Comparison of ENCODE assay signal across 18 cellular contexts in the genomic region with DNA sequence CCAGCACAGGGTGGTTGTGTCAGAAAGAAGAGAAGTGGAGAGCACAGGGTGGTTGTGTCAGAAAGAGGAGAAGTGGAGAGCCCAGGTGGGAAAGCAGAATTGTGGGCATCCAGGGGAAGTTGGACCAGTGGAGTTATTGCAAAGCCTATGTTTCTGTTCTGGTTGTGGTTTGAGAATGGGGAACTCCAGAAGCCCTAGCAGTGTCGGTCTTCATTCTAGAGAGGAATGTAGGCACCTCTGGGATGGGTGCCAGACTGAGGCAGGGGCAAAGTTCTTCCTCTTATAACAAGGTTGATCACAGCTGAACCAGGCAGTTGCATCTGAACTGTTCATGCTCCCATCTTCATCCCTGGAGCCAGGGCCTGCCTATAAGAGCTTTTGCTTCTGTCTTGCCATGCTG. TPM values are rescaled to one million over a fixed set of nuclear protein-coding genes. Genes with fewer than 3 reads are reported as not detected.
DNase-seq lines count a peak whose midpoint lies in the region; ATAC-seq and TF ChIP-seq lines count a peak whose summit lies in the region.
"Had no signal": no experiment of that assay in that cellular context is flagged by ENCODE, and none has a peak within 500 bp of the region (broad histone marks: within the 10 kb centered on the region; RNA-seq: fewer than 3 reads in every experiment).

No MANE protein-coding gene starts in this region.

- peaks cover 2 to 18% of the 10 kb centered on the region in 2 donors for H3K4me1 ChIP-seq in left lung

- H3K27ac ChIP-seq in left lung, result peak overlapping the region in 1 of 2 donors; percentile 25
- H3K27ac ChIP-seq: dorsolateral prefrontal cortex, hepatocyte, tibial artery had no signal

- no peak for TF ChIP-seq CTCF in left lung (IDR thresholded peaks at IDR 0.05)

- H3K27ac Mint-ChIP-seq in T-helper 2 cell treated with Interferon-gamma antibody and Interleukin-4, amounts not matched to agents 5 μg/mL and 100 μg/mL, for 36 hours, result no peak overlapping the region
- H3K27ac Mint-ChIP-seq: activated B cell treated with CpG ODN at 0.5 μM for 24 hours; activated CD8-positive, alpha-beta memory T cell treated with anti-CD3 and anti-CD28 coated beads, Interleukin-2, amount 10 ng/mL, durations not matched to agents 7 days and 5 days had no signal

- peaks cover 0 to 27% of the 10 kb centered on the region in 2 donors for H3K36me3 ChIP-seq in left lung

- no peaks in the 10 kb centered on the region for H3K9me3 ChIP-seq in left lung
- H3K9me3 ChIP-seq: tibial artery had no signal

- H3K27me3 Mint-ChIP-seq in T-helper 2 cell treated with Interferon-gamma antibody and Interleukin-4, amounts not matched to agents 5 μg/mL and 100 μg/mL, for 36 hours (ENCODE audit: low read depth), result peaks cover 6% of the 10 kb centered on the region
- H3K27me3 Mint-ChIP-seq: activated CD8-positive, alpha-beta memory T cell treated with anti-CD3 and anti-CD28 coated beads, Interleukin-2, amount 10 ng/mL, durations not matched to agents 7 days and 5 days; naive B cell had no signal

- intact Hi-C loops in left lung (cut with DNase I), result no loop called here
- intact Hi-C loops in posterior cingulate gyrus (cut with DNase I), result no loop called here

- H3K36me3 Mint-ChIP-seq in T-helper 2 cell treated with Interferon-gamma antibody and Interleukin-4, amounts not matched to agents 5 μg/mL and 100 μg/mL, for 36 hours (ENCODE audit: low read depth), result peaks cover 19% of the 10 kb centered on the region

- ATAC-seq in HG03378 (IDR thresholded peaks at IDR 0.05; ENCODE audit: unreplicated experiment) (peak; percentile 55), left lung (peak; percentile 41), GM21529 (IDR thresholded peaks at IDR 0.05; ENCODE audit: unreplicated experiment) (no peak)
- ATAC-seq: activated CD8-positive, alpha-beta memory T cell treated with anti-CD3 and anti-CD28 coated beads, Interleukin-2, amount 10 ng/mL, durations not matched to agents 7 days and 5 days; SK-N-SH treated with all-trans-retinoic acid at 6 μM for 48 hours had no signal

- H3K4me1 Mint-ChIP-seq in T-helper 2 cell treated with Interferon-gamma antibody and Interleukin-4, amounts not matched to agents 5 μg/mL and 100 μg/mL, for 36 hours (ENCODE audit: low read depth), result peaks cover 7% of the 10 kb centered on the region

- H3K4me3 ChIP-seq in left lung, result no peak overlapping the region
- H3K4me3 ChIP-seq: dorsolateral prefrontal cortex, hepatocyte, tibial artery had no signal

- DNase-seq in Ammon's horn (ENCODE audit: low spot score) (peak; percentile 75), SKM-1 (lab: John Stamatoyannopoulos, UW; ENCODE audit: unreplicated experiment) (peak; percentile 97), left lung (no peak), NCI-H345 (lab: John Stamatoyannopoulos, UW) (no peak), posterior cingulate gyrus (no peak)
- DNase-seq in T-helper 2 cell treated with Interferon-gamma antibody and Interleukin-4, amounts not matched to agents 5 μg/mL and 100 μg/mL, for 36 hours (ENCODE audit: low spot score), result no peak
- DNase-seq: activated B cell treated with CpG ODN at 0.5 μM for 24 hours; activated CD8-positive, alpha-beta memory T cell treated with anti-CD3 and anti-CD28 coated beads, Interleukin-2, amount 10 ng/mL, durations not matched to agents 7 days and 5 days; naive B cell; NCI-H1092; retina; stimulated activated CD4-positive, alpha-beta T cell treated with anti-CD3 and anti-CD28 coated beads, Interleukin-2, amount 100 ng/mL, for 24 hours; tibial artery had no signal

- no peak overlapping the region for H3K4me3 Mint-ChIP-seq in T-helper 2 cell treated with Interferon-gamma antibody and Interleukin-4, amounts not matched to agents 5 μg/mL and 100 μg/mL, for 36 hours
- H3K4me3 Mint-ChIP-seq: activated B cell treated with CpG ODN at 0.5 μM for 24 hours; activated CD8-positive, alpha-beta memory T cell treated with anti-CD3 and anti-CD28 coated beads, Interleukin-2, amount 10 ng/mL, durations not matched to agents 7 days and 5 days had no signal

- no peaks in the 10 kb centered on the region for H3K27me3 ChIP-seq in left lung
- H3K27me3 ChIP-seq: dorsolateral prefrontal cortex, hepatocyte, tibial artery had no signal

- no peaks in the 10 kb centered on the region for H3K9me3 Mint-ChIP-seq in T-helper 2 cell treated with Interferon-gamma antibody and Interleukin-4, amounts not matched to agents 5 μg/mL and 100 μg/mL, for 36 hours
- H3K9me3 Mint-ChIP-seq: activated B cell treated with CpG ODN at 0.5 μM for 24 hours, naive B cell had no signal

RNA-seq across cellular contexts. Expression of a gene that starts 1.0 kb away (rescaled TPM):
- total RNA-seq in left lung, result under 1 TPM in 1 of 2 donors, not detected in 1; 0.81 TPM

RNA-seq across cellular contexts. Expression of a gene that starts 6.3 kb away (rescaled TPM):
- total RNA-seq in left lung, result 100 to 1,000 TPM; 101 to 121 TPM

RNA-seq across cellular contexts. Expression of a gene that starts 9.1 kb away (rescaled TPM):
- total RNA-seq in left lung, result 10 to 100 TPM; 15.1 to 16.9 TPM

RNA-seq across cellular contexts. Expression of a gene that starts 23.5 kb away (rescaled TPM):
- total RNA-seq in left lung, result not detected
- total RNA-seq: activated B cell treated with CpG ODN at 0.5 μM for 24 hours; activated CD8-positive, alpha-beta memory T cell treated with anti-CD3 and anti-CD28 coated beads, Interleukin-2, amount 10 ng/mL, durations not matched to agents 7 days and 5 days had no signal

RNA-seq across cellular contexts. Expression of a gene that starts 57.5 kb away (rescaled TPM):
- 100 to 1,000 TPM; 167 to 229 TPM for total RNA-seq in left lung

Comparison
In these comparisons a context has a peak if more than half of its experiments do, and no peak if none do; other contexts are left out.
1. DNase-seq: peak in Ammon's horn (single experiment) and SKM-1 (single experiment); none in left lung (0 of 2), T-helper 2 cell treated with Interferon-gamma antibody and Interleukin-4, amounts not matched to agents 5 μg/mL and 100 μg/mL, for 36 hours (single experiment), NCI-H345 (single experiment) and posterior cingulate gyrus (0 of 10).